12 cellular contexts compared by ENCODE assay signal in the genomic region with DNA sequence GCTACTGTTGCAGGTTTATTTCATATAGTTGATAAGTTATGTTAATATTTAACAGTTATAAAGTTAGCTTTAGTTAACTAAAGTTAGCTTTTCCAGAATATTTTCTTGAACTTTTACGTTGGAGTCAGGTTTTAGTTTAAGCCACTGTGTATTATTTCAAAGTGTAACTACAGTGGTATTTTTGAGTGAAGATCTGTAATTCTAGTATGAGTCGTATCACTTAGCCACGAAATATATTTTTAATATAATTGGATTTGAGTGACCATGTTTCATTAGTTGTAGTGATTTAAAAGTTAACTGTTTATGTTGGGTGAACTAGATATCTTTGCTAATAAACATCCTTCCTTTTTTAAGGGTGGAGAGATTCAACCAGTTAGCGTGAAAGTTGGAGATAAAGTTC. TPM values are rescaled to one million over a fixed set of nuclear protein-coding genes. Genes with fewer than 3 reads are reported as not detected.
DNase-seq lines count a peak whose midpoint lies in the region; ATAC-seq and TF ChIP-seq lines count a peak whose summit lies in the region.
"Had no signal": no experiment of that assay in that cellular context is flagged by ENCODE, and none has a peak within 500 bp of the region (broad histone marks: within the 10 kb centered on the region; RNA-seq: fewer than 3 reads in every experiment).

No MANE protein-coding gene starts in this region.

- H3K4ac ChIP-seq in neuronal stem cell (ENCODE audit: low read length): no peak overlapping the region

- H3K18ac ChIP-seq in neuronal stem cell (ENCODE audit: low read length): no peak overlapping the region

- no peaks in the 10 kb centered on the region for H3K27me3 Mint-ChIP-seq in activated T-helper 17 cell treated with anti-CD3 and anti-CD28 coated beads, Interleukin-2, amount 50 U/mL, for 72 hours

- in situ Hi-C loops in GM23248 (cut with MboI): no loop called here

- H3K27ac Mint-ChIP-seq in activated T-helper 17 cell treated with anti-CD3 and anti-CD28 coated beads, Interleukin-2, amount 50 U/mL, for 72 hours: peak overlapping the region; percentile 95

- H3K4me3 ChIP-seq in A673 (ENCODE audit: low read depth, low read length, poor library complexity, severe bottlenecking): peak overlapping the region; percentile 89
- H3K4me3 ChIP-seq in GM23248: no peak overlapping the region
- peak overlapping the region in 2 of 3 donors; percentile 70 to 75 for H3K4me3 ChIP-seq in right lobe of liver
- no peak overlapping the region for H3K4me3 ChIP-seq in neuronal stem cell (ENCODE audit: low read length in 2 of 2)
- H3K4me3 ChIP-seq: sigmoid colon had no signal

- DNase-seq in A673 (ENCODE audit: low spot score): no peak
- no peak for DNase-seq in GM23248
- no peak for DNase-seq in right lobe of liver
- DNase-seq in neuronal stem cell (ENCODE audit: low spot score): no peak
- DNase-seq in NCI-H187 (lab: John Stamatoyannopoulos, UW): no peak
- DNase-seq: erythroblast, kidney glomerular epithelial cell, NCI-H524 treated with DMSO at 0.1 percent for 48 hours, sigmoid colon had no signal

- no peak overlapping the region for H2BK12ac ChIP-seq in neuronal stem cell (ENCODE audit: low read length)

- CTCF ChIA-PET in A673 (lab: Charles Lee): no interaction called here

- peak overlapping the region; percentile 94 for H3K4me2 ChIP-seq in GM23248 (ENCODE audit: unreplicated experiment)
- H3K4me2 ChIP-seq in neuronal stem cell (ENCODE audit: insufficient read depth, low read length, poor library complexity, severe bottlenecking): no peak overlapping the region

- peak overlapping the region; percentile 97 for H3K27ac ChIP-seq in A673 (ENCODE audit: low read depth, low read length, poor library complexity, severe bottlenecking)
- H3K27ac ChIP-seq in GM23248: no peak overlapping the region
- peak overlapping the region; percentile 100 for H3K27ac ChIP-seq in right lobe of liver
- H3K27ac ChIP-seq in neuronal stem cell (replicated peaks; ENCODE audit: low read length): no peak overlapping the region

- H3K9me2 ChIP-seq in GM23248 (ENCODE audit: insufficient read depth): no peaks in the 10 kb centered on the region

- no peak overlapping the region for H2AK5ac ChIP-seq in neuronal stem cell (ENCODE audit: low read depth, low read length)

- H2BK5ac ChIP-seq in neuronal stem cell (ENCODE audit: low read length): no peak overlapping the region

- no peak overlapping the region for H3K23ac ChIP-seq in neuronal stem cell (ENCODE audit: low read depth, low read length, poor library complexity)

- H3K9me3 ChIP-seq in A673 (ENCODE audit: low read depth, low read length, poor library complexity, severe bottlenecking) (no peaks in the 10 kb centered on the region), GM23248 (ENCODE audit: low read depth) (no peaks in the 10 kb centered on the region), right lobe of liver (no peaks in the 10 kb centered on the region), neuronal stem cell (replicated peaks in 1 of 2; ENCODE audit: control insufficient read depth in 2 of 2, insufficient read depth in 1 of 2, low read depth in 1 of 2, low read length in 2 of 2) (peaks cover 0 to 3% of the 10 kb centered on the region in 2 donors)
- H3K9me3 ChIP-seq: sigmoid colon had no signal

- H4K8ac ChIP-seq in neuronal stem cell (ENCODE audit: low read depth, low read length): no peak overlapping the region

- peaks cover 67% of the 10 kb centered on the region for H3K79me2 ChIP-seq in GM23248 (ENCODE audit: insufficient read depth)

- ATAC-seq in activated T-helper 17 cell treated with anti-CD3 and anti-CD28 coated beads, Interleukin-2, amount 50 U/mL, for 72 hours (replicated peaks): no peak
- ATAC-seq in right lobe of liver (no peak), GM18907 (IDR thresholded peaks at IDR 0.05; ENCODE audit: unreplicated experiment) (no peak), HG03521 (IDR thresholded peaks at IDR 0.05; ENCODE audit: unreplicated experiment) (no peak)

- 0 out of 2 replicates have a peak overlapping the region, but pooled peaks have one; percentile 25 for H3K9ac ChIP-seq in GM23248
- no peak overlapping the region for H3K9ac ChIP-seq in neuronal stem cell (ENCODE audit: low read depth, low read length, poor library complexity)

- BruUV-seq in A673 (replicated peaks; lab: Mats Ljungman, UMichigan): no TSS peak

- H3K36me3 Mint-ChIP-seq in activated T-helper 17 cell treated with anti-CD3 and anti-CD28 coated beads, Interleukin-2, amount 50 U/mL, for 72 hours (ENCODE audit: low read depth): peaks cover 70% of the 10 kb centered on the region

- TF ChIP-seq POLR2A in right lobe of liver (IDR thresholded peaks at IDR 0.05): no peak

- no peak overlapping the region for H3K14ac ChIP-seq in neuronal stem cell (ENCODE audit: low read length)

- WGBS in GM23248 (ENCODE audit: low coverage in 1 of 2, low lambda C conversion rate in 2 of 2, missing lambda C conversion rate in 2 of 2), 2 experiments: 47 to 52% methylated on average over 4 of the region's 4 CpGs
- WGBS in right lobe of liver (ENCODE audit: insufficient coverage, low coverage, low lambda C conversion rate, missing lambda C conversion rate): 57% methylated on average over 4 of the region's 4 CpGs
- no CpG with 5 or more reads among the region's 4 CpGs for WGBS in neuronal stem cell (ENCODE audit: extremely low coverage in 2 of 2, insufficient read length in 2 of 2, insufficient replicate concordance in 1 of 2), 2 donors

- H3K9me3 Mint-ChIP-seq in activated T-helper 17 cell treated with anti-CD3 and anti-CD28 coated beads, Interleukin-2, amount 50 U/mL, for 72 hours: no peaks in the 10 kb centered on the region

- H4K20me1 ChIP-seq in GM23248 (ENCODE audit: insufficient read depth): no peaks in the 10 kb centered on the region

- H3K79me1 ChIP-seq in neuronal stem cell (ENCODE audit: low read depth, low read length): peaks cover 3% of the 10 kb centered on the region

- H3F3A ChIP-seq in GM23248 (ENCODE audit: insufficient read depth): peaks cover 37% of the 10 kb centered on the region

- peaks cover 4% of the 10 kb centered on the region for H3K4me1 Mint-ChIP-seq in activated T-helper 17 cell treated with anti-CD3 and anti-CD28 coated beads, Interleukin-2, amount 50 U/mL, for 72 hours

- H3K36me3 ChIP-seq in A673 (ENCODE audit: insufficient read depth, low read length, poor library complexity, severe bottlenecking): peaks cover 50% of the 10 kb centered on the region
- H3K36me3 ChIP-seq in GM23248 (ENCODE audit: low read depth): peaks cover 36% of the 10 kb centered on the region
- H3K36me3 ChIP-seq in right lobe of liver: peaks cover 0 to 24% (median 10%) of the 10 kb centered on the region in 4 donors
- peaks cover 8 to 65% of the 10 kb centered on the region in 2 donors for H3K36me3 ChIP-seq in neuronal stem cell (replicated peaks in 1 of 2; ENCODE audit: control insufficient read depth in 2 of 2, insufficient read depth in 2 of 2, low read length in 2 of 2)

- no peak overlapping the region for H4K91ac ChIP-seq in neuronal stem cell (ENCODE audit: low read depth, low read length, poor library complexity)

- H2BK120ac ChIP-seq in neuronal stem cell (ENCODE audit: low read depth, low read length): no peak overlapping the region

- H2AFZ ChIP-seq in GM23248 (no peak overlapping the region), neuronal stem cell (ENCODE audit: low read length) (no peak overlapping the region)

- peak overlapping the region; percentile 98 for H3K4me3 Mint-ChIP-seq in activated T-helper 17 cell treated with anti-CD3 and anti-CD28 coated beads, Interleukin-2, amount 50 U/mL, for 72 hours

- TF ChIP-seq CTCF in A673 (conservative IDR thresholded peaks at IDR 0.05; ENCODE audit: low read depth, low read length) (no peak), right lobe of liver (IDR thresholded peaks at IDR 0.05) (no peak)

- H3K4me1 ChIP-seq in A673 (ENCODE audit: insufficient read depth, low read length, poor library complexity, severe bottlenecking) (peaks cover 21% of the 10 kb centered on the region), GM23248 (ENCODE audit: insufficient read depth) (peaks cover 22% of the 10 kb centered on the region), right lobe of liver (peaks cover 0 to 14% (median 0%) of the 10 kb centered on the region in 4 donors), neuronal stem cell (ENCODE audit: control insufficient read depth in 2 of 2, insufficient read depth in 1 of 2, low read depth in 1 of 2, low read length in 2 of 2) (peaks cover 0 to 12% of the 10 kb centered on the region in 2 donors)

- intact Hi-C loops in A673 (cut with micrococcal nuclease; ENCODE audit: unreplicated experiment) (loop anchor here (5.0 kb wide), 1 partner anchor 205 kb away; the partner anchor contains the start of gene MARS2), right lobe of liver (cut with DNase I) (no loop called here)

- H2BK15ac ChIP-seq in neuronal stem cell (ENCODE audit: low read length): no peak overlapping the region

- H3K27me3 ChIP-seq in A673 (replicated peaks; ENCODE audit: insufficient read depth, low read depth, low read length, poor library complexity) (no peaks in the 10 kb centered on the region), GM23248 (replicated peaks; ENCODE audit: insufficient read depth) (no peaks in the 10 kb centered on the region), right lobe of liver (no peaks in the 10 kb centered on the region), neuronal stem cell (ENCODE audit: control insufficient read depth in 3 of 3, insufficient read depth in 3 of 3, low read depth in 1 of 3, low read length in 3 of 3) (no peaks in the 10 kb centered on the region)
- H3K27me3 ChIP-seq: sigmoid colon had no signal

- POLR2A ChIA-PET in A673 (lab: Charles Lee; ENCODE audit: low non-redundant PET): no interaction called here

RNA-seq across cellular contexts. Expression of gene HSPE1, which starts 2.5 kb away (rescaled TPM):
- 296 and 356 TPM in 2 replicates for total RNA-seq in A673 (2021)
- total RNA-seq in GM23248 (2014; rRNA removed; shearing (Covaris generic)): 54.6 and 83.3 TPM in 2 replicates
- 180 and 188 TPM in 2 replicates for polyA plus RNA-seq in GM23248 (2016; fragmentation: Nextera tagmentation; extraction: Ambion mirVana)
- total RNA-seq in activated T-helper 17 cell treated with anti-CD3 and anti-CD28 coated beads, Interleukin-2, amount 50 U/mL, for 72 hours: 100 to 1,000 TPM; 151 to 313 TPM
- 100 to 1,000 TPM in 4 of 6 experiments, 10 to 100 TPM in 2; 91.8 to 318 (median 209) TPM for total RNA-seq in right lobe of liver
- 302 TPM for polyA plus RNA-seq in neuronal stem cell (2013, experiment 1 of 2)
- polyA plus RNA-seq in neuronal stem cell (2013, experiment 2 of 2): 297 TPM

RNA-seq across cellular contexts. Expression of gene HSPD1, which starts 3.0 kb away (rescaled TPM):
- total RNA-seq in A673 (2021) (737 and 812 TPM in 2 replicates), right lobe of liver (100 to 1,000 TPM; 241 to 552 (median 353) TPM)
- total RNA-seq in GM23248 (2014; rRNA removed; shearing (Covaris generic)): 106 and 151 TPM in 2 replicates
- 209 and 214 TPM in 2 replicates for polyA plus RNA-seq in GM23248 (2016; fragmentation: Nextera tagmentation; extraction: Ambion mirVana)
- 100 to 1,000 TPM; 344 to 822 TPM for total RNA-seq in activated T-helper 17 cell treated with anti-CD3 and anti-CD28 coated beads, Interleukin-2, amount 50 U/mL, for 72 hours
- 275 TPM for polyA plus RNA-seq in neuronal stem cell (2013, experiment 1 of 2)
- polyA plus RNA-seq in neuronal stem cell (2013, experiment 2 of 2): 271 TPM

RNA-seq across cellular contexts. Expression of gene MOB4, which starts 13.2 kb away (rescaled TPM):
- total RNA-seq in A673 (2021) (38.0 and 41.6 TPM in 2 replicates), right lobe of liver (10 to 100 TPM in 2 of 6 experiments, 1 to 10 TPM in 4; 3.4 to 10.7 (median 8.0) TPM)
- total RNA-seq in GM23248 (2014; rRNA removed; shearing (Covaris generic)): 32.2 and 45.8 TPM in 2 replicates
- 57.6 and 67.1 TPM in 2 replicates for polyA plus RNA-seq in GM23248 (2016; fragmentation: Nextera tagmentation; extraction: Ambion mirVana)
- total RNA-seq in activated T-helper 17 cell treated with anti-CD3 and anti-CD28 coated beads, Interleukin-2, amount 50 U/mL, for 72 hours: 10 to 100 TPM; 13.4 to 20.1 TPM
- polyA plus RNA-seq in neuronal stem cell (2013, experiment 1 of 2): 39.5 TPM
- 42.0 TPM for polyA plus RNA-seq in neuronal stem cell (2013, experiment 2 of 2)

RNA-seq across cellular contexts. Expression of gene COQ10B, which starts 49.3 kb away (rescaled TPM):
- total RNA-seq in A673 (2021): 15.2 and 17.1 TPM in 2 replicates
- 40.4 and 44.1 TPM in 2 replicates for total RNA-seq in GM23248 (2014; rRNA removed; shearing (Covaris generic))
- polyA plus RNA-seq in GM23248 (2016; fragmentation: Nextera tagmentation; extraction: Ambion mirVana): 57.7 and 59.4 TPM in 2 replicates
- total RNA-seq in activated T-helper 17 cell treated with anti-CD3 and anti-CD28 coated beads, Interleukin-2, amount 50 U/mL, for 72 hours: 10 to 100 TPM; 15.8 to 20.1 TPM
- total RNA-seq in right lobe of liver: 10 to 100 TPM; 11.7 to 23.7 (median 17.1) TPM
- 7.1 TPM for polyA plus RNA-seq in neuronal stem cell (2013, experiment 1 of 2)
- 6.7 TPM for polyA plus RNA-seq in neuronal stem cell (2013, experiment 2 of 2)

Comparison
In these comparisons a context has a peak if more than half of its experiments do, and no peak if none do; other contexts are left out.
1. H3K27ac ChIP-seq: peak in A673 (single experiment) and right lobe of liver (3 of 3); none in GM23248 (single experiment) and neuronal stem cell (single experiment).
2. H3K4me3 ChIP-seq: peak in A673 (single experiment) and right lobe of liver (2 of 3); none in GM23248 (single experiment) and neuronal stem cell (0 of 2).